In genomic region chr10:117653170-117653515, GRCh38 we compare ENCODE assay signal across 9 cellular contexts.
DNase-seq lines count a peak whose midpoint lies in the region; ATAC-seq, FAIRE-seq and TF ChIP-seq lines count a peak whose summit lies in the region.
"Had no signal": no experiment of that assay in that cellular context is flagged by ENCODE, and none has a peak within 500 bp of the region (broad histone marks: within the 10 kb centered on the region; RNA-seq: fewer than 3 reads in every experiment).

No MANE protein-coding gene starts in this region.

- no TSS peak for BruUV-seq in HepG2 (replicated peaks; lab: Mats Ljungman, UMichigan)

- H3K4me1 ChIP-seq in HepG2 (ENCODE audit: insufficient read depth, low read length) (no peaks in the 10 kb centered on the region), testis (no peaks in the 10 kb centered on the region)
- H3K4me1 ChIP-seq: body of pancreas had no signal

- peaks cover 0 to 4% of the 10 kb centered on the region in 2 experiments; a peak in 3 of 5 replicates for H3K27me3 ChIP-seq in HepG2 (ENCODE audit: control insufficient read depth in 1 of 2, insufficient read depth in 2 of 2, low read length in 2 of 2)
- H3K27me3 ChIP-seq in testis: no peaks in the 10 kb centered on the region
- H3K27me3 ChIP-seq: body of pancreas had no signal

- TF ChIP-seq POLR2A in HepG2 (IDR thresholded peaks at IDR 0.05; ENCODE audit: insufficient read depth in 1 of 2, low read depth in 2 of 2, low read length in 2 of 2): no peak
- no peak for TF ChIP-seq POLR2A in testis (IDR thresholded peaks at IDR 0.05)

- H3K4me3 ChIP-seq in HepG2 (replicated peaks in 1 of 3; ENCODE audit: insufficient read depth in 1 of 3, low read depth in 2 of 3, low read length in 3 of 3) (no peak overlapping the region), testis (no peak overlapping the region)
- H3K4me3 ChIP-seq: body of pancreas had no signal

- H3K27ac ChIP-seq in HepG2 (ENCODE audit: extremely low read length, insufficient read depth, low read length): no peak overlapping the region
- no peak overlapping the region for H3K27ac ChIP-seq in testis
- H3K27ac ChIP-seq: body of pancreas had no signal

- H2AFZ ChIP-seq in HepG2 (ENCODE audit: low read length): no peak overlapping the region

- H4K20me1 ChIP-seq in HepG2 (ENCODE audit: insufficient read depth, low read length): no peaks in the 10 kb centered on the region

- no peaks in the 10 kb centered on the region for H3K79me2 ChIP-seq in HepG2 (ENCODE audit: insufficient read depth, low read length)

- no peak for TF ChIP-seq RAD21 in HepG2 (CRISPR knock-in tag; IDR thresholded peaks at IDR 0.05)

- DNase-seq in 8988T (peak; percentile 50), SKM-1 treated with dmso at 0.1 percent for 144 hours (lab: John Stamatoyannopoulos, UW; ENCODE audit: unreplicated experiment) (peak; percentile 21), HepG2 (ENCODE audit: low spot score) (peak; percentile 8), NCI-H1417 (lab: John Stamatoyannopoulos, UW) (no peak), hippocampal formation (lab: John Stamatoyannopoulos, UW) (no peak), testis (no peak)

- POLR2A ChIA-PET in HepG2 (lab: Yijun Ruan, JAX): no interaction called here

- no peak overlapping the region for H3K4me2 ChIP-seq in HepG2 (ENCODE audit: low read depth, low read length)

- H3K9me3 ChIP-seq in HepG2 (ENCODE audit: low read length): peaks cover 10% of the 10 kb centered on the region; the same call in 1 of the 2 replicates
- peaks cover 3% of the 10 kb centered on the region for H3K9me3 ChIP-seq in testis

- TF ChIP-seq CTCF in HepG2 (CRISPR knock-in tag; IDR thresholded peaks at IDR 0.05) (no peak), testis (IDR thresholded peaks at IDR 0.05) (no peak)

- H3K9ac ChIP-seq in HepG2 (ENCODE audit: insufficient read depth, low read depth, low read length): no peak overlapping the region

- in situ Hi-C loops in HepG2 (cut with HindIII; ENCODE audit: extremely low pct_ligation_motif_present, low pct_unique_long_range_greater_than_20kb): no loop called here

- intact Hi-C loops in HepG2 (cut with micrococcal nuclease; ENCODE audit: unreplicated experiment): no loop called here
- intact Hi-C loops in testis (cut with DNase I; ENCODE audit: low total_unique reads): no loop called here

- no peaks in the 10 kb centered on the region for H3K36me3 ChIP-seq in HepG2 (replicated peaks in 1 of 2; ENCODE audit: control insufficient read depth in 1 of 2, insufficient read depth in 2 of 2, low read length in 2 of 2)
- no peaks in the 10 kb centered on the region for H3K36me3 ChIP-seq in testis (ENCODE audit: low read depth, missing control alignments)

- TF ChIP-seq EP300 in HepG2 (IDR thresholded peaks at IDR 0.05; ENCODE audit: low read depth in 2 of 2, low read length in 2 of 2) (no peak), HepG2 (CRISPR knock-in tag; IDR thresholded peaks at IDR 0.05; ENCODE audit: borderline replicate concordance) (no peak)

- no peak for FAIRE-seq in HepG2 (lab: Jason Lieb, UNC)

- ATAC-seq in GM18870 (IDR thresholded peaks at IDR 0.05; ENCODE audit: unreplicated experiment) (peak; percentile 93), HG02973 (IDR thresholded peaks at IDR 0.05; ENCODE audit: unreplicated experiment) (peak; percentile 80), HepG2 (no peak)
- ATAC-seq: body of pancreas had no signal

- CTCF ChIA-PET in HepG2 (lab: Yijun Ruan, JAX; ENCODE audit: low intra/inter-chr PET ratio, low total read pairs): no interaction called here

TF ChIP-seq in HepG2, 621 proteins besides CTCF, POLR2A, EP300 and RAD21:
- TF ChIP-seq TBP (CRISPR knock-in tag; IDR thresholded peaks at IDR 0.05) (no peak), ZNF710 (CRISPR knock-in tag; IDR thresholded peaks at IDR 0.05; ENCODE audit: borderline replicate concordance) (no peak), MAF1 (CRISPR knock-in tag; IDR thresholded peaks at IDR 0.05; ENCODE audit: borderline replicate concordance) (no peak), ZNF296 (CRISPR knock-in tag; conservative IDR thresholded peaks at IDR 0.05) (no peak), SRF (IDR thresholded peaks at IDR 0.05; ENCODE audit: low read depth, low read length) (no peak), FOSL2 (CRISPR knock-in tag; IDR thresholded peaks at IDR 0.05) (peak; percentile 73), WIZ (CRISPR knock-in tag; IDR thresholded peaks at IDR 0.05) (no peak), ERF (CRISPR knock-in tag; IDR thresholded peaks at IDR 0.05) (no peak), MYPOP (CRISPR knock-in tag; IDR thresholded peaks at IDR 0.05) (no peak), DMTF1 (CRISPR knock-in tag; IDR thresholded peaks at IDR 0.05) (no peak), PRDM15 (CRISPR knock-in tag; IDR thresholded peaks at IDR 0.05) (no peak), ELF1 (CRISPR knock-in tag; IDR thresholded peaks at IDR 0.05) (no peak), RXRA (CRISPR knock-in tag; IDR thresholded peaks at IDR 0.05) (no peak), MTF1 (CRISPR knock-in tag; IDR thresholded peaks at IDR 0.05) (no peak), RFX5 (IDR thresholded peaks at IDR 0.05; ENCODE audit: low read depth, low read length) (peak; percentile 88), SMYD3 (CRISPR knock-in tag; IDR thresholded peaks at IDR 0.05) (no peak)

Comparison
In these comparisons a context has a peak if more than half of its experiments do, and no peak if none do; other contexts are left out.
1. DNase-seq: peak in 8988T (single experiment), SKM-1 treated with dmso at 0.1 percent for 144 hours (single experiment) and HepG2 (single experiment); none in NCI-H1417 (0 of 3), hippocampal formation (0 of 2) and testis (single experiment).